Comparison of ENCODE assay signal across 10 cellular contexts in genomic region chr19:18650048-18650435, GRCh38. TPM values are rescaled to one million over a fixed set of nuclear protein-coding genes. Genes with fewer than 3 reads are reported as not detected.
DNase-seq lines count a peak whose midpoint lies in the region; ATAC-seq and TF ChIP-seq lines count a peak whose summit lies in the region.
"Had no signal": no experiment of that assay in that cellular context is flagged by ENCODE, and none has a peak within 500 bp of the region (broad histone marks: within the 10 kb centered on the region; RNA-seq: fewer than 3 reads in every experiment).

No MANE protein-coding gene starts in this region.

- peak; percentile 33 for ATAC-seq in mucosa of descending colon
- ATAC-seq: T-helper 17 cell had no signal

- intact Hi-C loops in esophagus muscularis mucosa (cut with DNase I) (no loop called here), mucosa of descending colon (cut with DNase I, micrococcal nuclease) (no loop called here)

- peaks cover 48 to 83% (median 77%) of the 10 kb centered on the region in 4 donors for H3K4me1 ChIP-seq in esophagus muscularis mucosa
- peaks cover 7% of the 10 kb centered on the region for H3K4me1 ChIP-seq in mucosa of descending colon (ENCODE audit: low read depth)
- H3K4me1 ChIP-seq in HAP-1: no peaks in the 10 kb centered on the region

- WGBS in esophagus muscularis mucosa: 12% methylated on average over 15 of the region's 15 CpGs

- no peak for DNase-seq in esophagus muscularis mucosa (ENCODE audit: extremely low spot score)
- DNase-seq in mucosa of descending colon: peak in 2 of 3 donors; percentile 33 to 55
- DNase-seq in HAP-1 (ENCODE audit: low spot score in 2 of 2): no peak
- DNase-seq in NCI-H774 (lab: John Stamatoyannopoulos, UW): no peak
- no peak for DNase-seq in NCI-H446 treated with DMSO at 0.1 percent for 48 hours (lab: John Stamatoyannopoulos, UW)
- no peak for DNase-seq in NCI-H526 (lab: John Stamatoyannopoulos, UW)
- DNase-seq: NCI-H2029 treated with DMSO at 0.1 percent for 48 hours, T-helper 17 cell had no signal

- H3K36me3 ChIP-seq in esophagus muscularis mucosa (no peaks in the 10 kb centered on the region), mucosa of descending colon (ENCODE audit: low read depth) (no peaks in the 10 kb centered on the region), HAP-1 (replicated peaks) (no peaks in the 10 kb centered on the region)

- no peak for TF ChIP-seq POLR2A in esophagus muscularis mucosa (IDR thresholded peaks at IDR 0.05; ENCODE audit: low read depth)

- H3K27ac ChIP-seq in esophagus muscularis mucosa (replicated peaks in 1 of 4) (peak overlapping the region; percentile 83 to 88 (median 85)), temporal lobe (ENCODE audit: low read depth, low read length) (peak overlapping the region; percentile 76)

- TF ChIP-seq EP300 in esophagus muscularis mucosa (IDR thresholded peaks at IDR 0.05): no peak

- TF ChIP-seq CTCF in esophagus muscularis mucosa (IDR thresholded peaks at IDR 0.05) (no peak), mucosa of descending colon (IDR thresholded peaks at IDR 0.05) (no peak)

- H3K4me3 ChIP-seq in esophagus muscularis mucosa: peak overlapping the region; percentile 21 to 50 (median 38)
- no peak overlapping the region for H3K4me3 ChIP-seq in mucosa of descending colon
- no peak overlapping the region for H3K4me3 ChIP-seq in HAP-1

- peaks cover 0 to 4% (median 0%) of the 10 kb centered on the region in 4 donors for H3K27me3 ChIP-seq in esophagus muscularis mucosa
- H3K27me3 ChIP-seq in HAP-1 (ENCODE audit: low read depth): no peaks in the 10 kb centered on the region

- H3K9me3 ChIP-seq in esophagus muscularis mucosa (no peaks in the 10 kb centered on the region), mucosa of descending colon (no peaks in the 10 kb centered on the region), HAP-1 (no peaks in the 10 kb centered on the region)

- in situ Hi-C loops in HAP-1 (cut with MboI; ENCODE audit: low sequenced_read_pairs): no loop called here

TF ChIP-seq in PFSK-1, 5 proteins besides CTCF, POLR2A, EP300 and RAD21:
- TF ChIP-seq SIN3A (IDR thresholded peaks at IDR 0.05; ENCODE audit: borderline replicate concordance, insufficient read depth, low read length) (no peak), REST (IDR thresholded peaks at IDR 0.05; ENCODE audit: insufficient read depth in 1 of 2, low read depth in 2 of 2, low read length in 2 of 2) (no peak), POLR2AphosphoS5 (IDR thresholded peaks at IDR 0.05; ENCODE audit: low read depth, low read length) (no peak), TAF1 (IDR thresholded peaks at IDR 0.05; ENCODE audit: borderline replicate concordance, insufficient read depth, low read length) (0 out of 2 replicates have a peak, but pooled peaks have one; percentile 28)

RNA-seq across cellular contexts. Expression of gene KLHL26, which starts 13.2 kb away (rescaled TPM):
- polyA plus RNA-seq in PFSK-1 (2012; ENCODE audit: insufficient read length, low read depth): 17.7 TPM
- total RNA-seq in esophagus muscularis mucosa (10 to 100 TPM in 2 of 4 donors, 1 to 10 TPM in 2; 9.1 to 19.0 (median 13.5) TPM), mucosa of descending colon (10 to 100 TPM in 1 of 3 donors, 1 to 10 TPM in 2; 7.6 to 16.6 (median 8.9) TPM), temporal lobe (8.6 TPM)

RNA-seq across cellular contexts. Expression of gene CRTC1, which starts 33.4 kb away (rescaled TPM):
- 26.7 TPM for polyA plus RNA-seq in PFSK-1 (2012; ENCODE audit: insufficient read length, low read depth)
- 10 to 100 TPM in 1 of 4 donors, 1 to 10 TPM in 3; 5.3 to 10.1 (median 6.6) TPM for total RNA-seq in esophagus muscularis mucosa
- total RNA-seq in mucosa of descending colon: 10 to 100 TPM; 11.5 to 15.1 (median 12.5) TPM
- 13.3 TPM for total RNA-seq in temporal lobe

RNA-seq across cellular contexts. Expression of gene TMEM59L, which starts 37.4 kb away (rescaled TPM):
- 6.9 TPM for polyA plus RNA-seq in PFSK-1 (2012; ENCODE audit: insufficient read length, low read depth)
- total RNA-seq in esophagus muscularis mucosa (1 to 10 TPM; 2.4 to 3.6 (median 2.8) TPM), mucosa of descending colon (10 to 100 TPM in 1 of 3 donors, 1 to 10 TPM in 1, under 1 TPM in 1; 0.93 to 10.5 (median 1.4) TPM), temporal lobe (42.0 TPM)

RNA-seq across cellular contexts. Expression of gene CRLF1, which starts 43.4 kb away (rescaled TPM):
- polyA plus RNA-seq in PFSK-1 (2012; ENCODE audit: insufficient read length, low read depth): 10.1 TPM
- total RNA-seq in esophagus muscularis mucosa (100 to 1,000 TPM in 1 of 4 donors, 10 to 100 TPM in 3; 41.5 to 153 (median 59.6) TPM), mucosa of descending colon (1 to 10 TPM; 1.3 to 7.0 (median 6.6) TPM), temporal lobe (3.9 TPM)
- total RNA-seq: T-helper 17 cell had no signal

Comparison
In these comparisons a context has a peak if more than half of its experiments do, and no peak if none do; other contexts are left out.
1. DNase-seq: peak in mucosa of descending colon (2 of 3); none in esophagus muscularis mucosa (single experiment), HAP-1 (0 of 2), NCI-H774 (single experiment), NCI-H446 treated with DMSO at 0.1 percent for 48 hours (single experiment) and NCI-H526 (0 of 2).
2. H3K4me3 ChIP-seq: peak in esophagus muscularis mucosa (4 of 4); none in mucosa of descending colon (single experiment) and HAP-1 (single experiment).